In genomic region chr9:105901514-105902109, GRCh38 we compare ENCODE assay signal across 9 cellular contexts.
DNase-seq lines count a peak whose midpoint lies in the region; ATAC-seq, FAIRE-seq and TF ChIP-seq lines count a peak whose summit lies in the region.
"Had no signal": no experiment of that assay in that cellular context is flagged by ENCODE, and none has a peak within 500 bp of the region (broad histone marks: within the 10 kb centered on the region; RNA-seq: fewer than 3 reads in every experiment).

No MANE protein-coding gene starts in this region.

- CTCF ChIA-PET in Panc1 (lab: Charles Lee), result no interaction called here

- DNase-seq in Ammon's horn (ENCODE audit: low spot score) (peak; percentile 80), Panc1 (ENCODE audit: low read depth, low spot score) (no peak), fibroblast of pulmonary artery (ENCODE audit: low read depth) (peak; percentile 17), pancreas (peak in 1 of 6 donors; percentile 12), coronary artery (ENCODE audit: low spot score) (no peak)
- DNase-seq in stimulated activated naive CD4-positive, alpha-beta T cell treated with Interleukin-2 at 50 U/mL for 16 hours (lab: John Stamatoyannopoulos, UW), result no peak

- BruUV-seq in Panc1 (replicated peaks; lab: Mats Ljungman, UMichigan), result no TSS peak

- POLR2A ChIA-PET in Panc1 (lab: Charles Lee), result no interaction called here

- intact Hi-C loops in Panc1 (cut with micrococcal nuclease; ENCODE audit: unreplicated experiment) (no loop called here), pancreas (cut with DNase I) (no loop called here)

- no peak for FAIRE-seq in pancreas (lab: Jason Lieb, UNC)

- H3K36me3 ChIP-seq in Panc1 (ENCODE audit: control insufficient read depth, insufficient read depth, low read length) (no peaks in the 10 kb centered on the region), pancreas (no peaks in the 10 kb centered on the region)

- H3K4me3 ChIP-seq in Panc1 (ENCODE audit: low read depth in 2 of 2, low read length in 2 of 2), result no peak overlapping the region
- H3K4me3 ChIP-seq in fibroblast of pulmonary artery (replicated peaks; ENCODE audit: low read depth, low read length), result no peak overlapping the region
- H3K4me3 ChIP-seq in pancreas, result no peak overlapping the region
- no peak overlapping the region for H3K4me3 ChIP-seq in coronary artery

- in situ Hi-C loops in Panc1 (cut with HindIII; ENCODE audit: low pct_unique_long_range_greater_than_20kb, low sequenced_read_pairs), result no loop called here

- H3K9me3 ChIP-seq in Panc1 (ENCODE audit: control insufficient read depth, insufficient read depth, low read depth, low read length), result no peaks in the 10 kb centered on the region
- no peaks in the 10 kb centered on the region for H3K9me3 ChIP-seq in pancreas

- H3K4me1 ChIP-seq in Panc1 (ENCODE audit: control insufficient read depth, insufficient read depth, low read length) (no peaks in the 10 kb centered on the region), pancreas (no peaks in the 10 kb centered on the region)

- WGBS in pancreas, 2 donors, result 14 to 21% methylated on average over 4 of the region's 4 CpGs

- H3K27me3 ChIP-seq in Panc1 (ENCODE audit: control insufficient read depth, insufficient read depth, low read length) (no peaks in the 10 kb centered on the region), pancreas (no peaks in the 10 kb centered on the region)

- H3K27ac ChIP-seq in Panc1 (ENCODE audit: low read length) (peak overlapping the region; percentile 63; the same call in 1 of the 2 replicates), pancreas (no peak overlapping the region), coronary artery (no peak overlapping the region)
- H3K27ac ChIP-seq: epithelial cell of prostate had no signal

- ATAC-seq in GM18520 (IDR thresholded peaks at IDR 0.05; ENCODE audit: unreplicated experiment) (peak; percentile 55), HG03175 (IDR thresholded peaks at IDR 0.05; ENCODE audit: unreplicated experiment) (peak; percentile 70), Panc1 (peak; percentile 93), pancreas (peak in 3 of 4 donors; percentile 64 to 73 (median 69))

- TF ChIP-seq CTCF in Panc1 (IDR thresholded peaks at IDR 0.05) (peak; percentile 71), fibroblast of pulmonary artery (IDR thresholded peaks at IDR 0.05; ENCODE audit: low read length, missing control alignments) (peak; percentile 37), pancreas (IDR thresholded peaks at IDR 0.05) (peak in 1 of 4 donors; percentile 18), coronary artery (IDR thresholded peaks at IDR 0.05) (no peak)

Comparison
In these comparisons a context has a peak if more than half of its experiments do, and no peak if none do; other contexts are left out.
1. DNase-seq: peak in Ammon's horn (single experiment) and fibroblast of pulmonary artery (single experiment); none in Panc1 (single experiment), stimulated activated naive CD4-positive, alpha-beta T cell treated with Interleukin-2 at 50 U/mL for 16 hours (single experiment) and coronary artery (single experiment).
2. Peak in every context shown above with its lines, with median percentiles within 50 percentile points of each other: ATAC-seq.